In the genomic region with DNA sequence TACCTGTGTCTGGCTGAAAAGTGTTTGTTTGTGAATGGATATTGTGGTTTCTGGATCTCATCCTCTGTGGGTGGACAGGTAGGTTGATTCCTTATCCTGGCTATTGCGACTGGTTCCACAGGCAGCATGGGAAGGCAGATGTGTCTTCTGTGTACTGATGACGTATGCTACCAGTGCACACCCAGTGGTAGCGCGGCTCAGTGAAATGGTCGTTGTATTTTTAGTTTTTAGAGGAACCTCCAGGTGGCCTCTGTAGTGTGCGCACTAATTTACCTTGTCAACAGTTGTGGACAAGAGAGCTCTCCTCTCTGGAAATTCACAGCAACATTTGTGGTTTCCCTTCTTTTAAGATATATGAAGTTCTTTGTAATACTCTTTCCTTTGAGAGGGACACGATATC, we compare ENCODE assay signal across 25 cellular contexts.
"Had no signal": no experiment of that assay in that cellular context is flagged by ENCODE, and none has a peak within 500 bp of the region (broad histone marks: within the 10 kb centered on the region; RNA-seq: fewer than 3 reads in every experiment).

No MANE protein-coding gene starts in this region.

- H3K36me3 Mint-ChIP-seq: activated CD4-positive, alpha-beta memory T cell treated with anti-CD3 and anti-CD28 coated beads for 36 hours; immature natural killer cell; naive B cell had no signal

- H2AFZ ChIP-seq: hepatocyte had no signal

- H3K9me3 Mint-ChIP-seq: activated CD4-positive, alpha-beta memory T cell treated with anti-CD3 and anti-CD28 coated beads for 36 hours; activated naive CD4-positive, alpha-beta T cell treated with anti-CD3 and anti-CD28 coated beads for 36 hours; naive B cell had no signal

- H3K27ac ChIP-seq: coronary artery, esophagus muscularis mucosa, hepatocyte, lower lobe of right lung, testis, uterus had no signal

- ATAC-seq: left lobe of liver, lower lobe of right lung, sciatic nerve had no signal

- H3K27me3 ChIP-seq: esophagus muscularis mucosa, hepatocyte, testis, uterus had no signal

- FAIRE-seq: bronchial epithelial cell, frontal cortex, small intestine had no signal

- H3K4me2 ChIP-seq: hepatocyte had no signal

- H3K4me1 ChIP-seq: esophagus muscularis mucosa, lower lobe of right lung, uterus had no signal

- DNase-seq: activated CD4-positive, alpha-beta memory T cell treated with anti-CD3 and anti-CD28 coated beads for 36 hours; activated CD4-positive, alpha-beta T cell treated with anti-CD3 and anti-CD28 coated beads for 4 hours; activated CD4-positive, CD25-positive, alpha-beta regulatory T cell; activated naive CD4-positive, alpha-beta T cell treated with anti-CD3 and anti-CD28 coated beads for 36 hours; activated T-cell treated with anti-CD3 and anti-CD28 coated beads, Interleukin-2, amount 50 U/mL, for 48 hours; amygdala; cerebellar nuclear complex; glutamatergic neuron; immature natural killer cell; lower lobe of right lung; naive B cell; nucleus accumbens; small intestine; stimulated activated CD4-positive, alpha-beta T cell treated with anti-CD3 and anti-CD28 coated beads, Interleukin-2, amount 100 ng/mL, for 48 hours; stimulated activated naive CD4-positive, alpha-beta T cell; testis; trophoblast cell; uterus had no signal

- H3K9me3 ChIP-seq: esophagus muscularis mucosa, lower lobe of right lung, testis, uterus had no signal

- H3K27ac Mint-ChIP-seq: activated CD4-positive, alpha-beta memory T cell treated with anti-CD3 and anti-CD28 coated beads for 36 hours; activated naive CD4-positive, alpha-beta T cell treated with anti-CD3 and anti-CD28 coated beads for 36 hours; immature natural killer cell; naive B cell had no signal

- H3K4me3 ChIP-seq: coronary artery, esophagus muscularis mucosa, hepatocyte, lower lobe of right lung, testis, uterus had no signal

- H3K36me3 ChIP-seq: esophagus muscularis mucosa, lower lobe of right lung, uterus had no signal

- H3K79me2 ChIP-seq: hepatocyte had no signal
